Comparison of ENCODE assay signal across 8 cellular contexts in genomic region chr2:201260302-201260800, GRCh38.
DNase-seq lines count a peak whose midpoint lies in the region; ATAC-seq and TF ChIP-seq lines count a peak whose summit lies in the region.

Gene CASP8, plus strand, starts transcription at chr2:201260536. Its CDS starts 5,951 bp downstream, at chr2:201266487.

- no peaks in the 10 kb centered on the region for H4K20me1 ChIP-seq in OCI-LY1 (ENCODE audit: insufficient read depth, low read length)

- no peaks in the 10 kb centered on the region for H3K36me3 ChIP-seq in OCI-LY1 (ENCODE audit: insufficient read depth, low read length)
- no peaks in the 10 kb centered on the region for H3K36me3 ChIP-seq in rectal smooth muscle tissue (ENCODE audit: control insufficient read depth, insufficient read depth, low read length)

- H3K9me3 ChIP-seq in OCI-LY1 (ENCODE audit: low read length): no peaks in the 10 kb centered on the region

- DNase-seq in activated T-cell treated with anti-CD3 and anti-CD28 coated beads for 24 hours (ENCODE audit: low read depth): peak; percentile 53
- peak; percentile 21 for DNase-seq in fibroblast of the conjunctiva (ENCODE audit: low read depth)
- DNase-seq in cortex of kidney (lab: John Stamatoyannopoulos, UW): no peak
- no peak for DNase-seq in NCI-H524 (lab: John Stamatoyannopoulos, UW)

- H3K27me3 ChIP-seq in OCI-LY1 (ENCODE audit: insufficient read depth, low read length) (no peaks in the 10 kb centered on the region), rectal smooth muscle tissue (ENCODE audit: control insufficient read depth, insufficient read depth, low read length) (no peaks in the 10 kb centered on the region)

- H2AFZ ChIP-seq in OCI-LY1 (ENCODE audit: low read length): no peak within 1 kb of the TSS

- peak within 1 kb of the TSS; percentile 90 for H3K4me2 ChIP-seq in OCI-LY1 (ENCODE audit: low read length)

- peak; percentile 38 for ATAC-seq in GM19397 (IDR thresholded peaks at IDR 0.05; ENCODE audit: unreplicated experiment)
- ATAC-seq in HG03095 (IDR thresholded peaks at IDR 0.05; ENCODE audit: unreplicated experiment): no peak

- TF ChIP-seq CTCF in OCI-LY1 (IDR thresholded peaks at IDR 0.05; ENCODE audit: low read length): no peak; the same call in 1 of the 2 replicates

- H3K9me2 ChIP-seq in OCI-LY1 (ENCODE audit: low read depth, low read length): no peaks in the 10 kb centered on the region

- peaks cover 77% of the 10 kb centered on the region for H3K4me1 ChIP-seq in OCI-LY1 (ENCODE audit: insufficient read depth, low read length, severe bottlenecking)
- H3K4me1 ChIP-seq in rectal smooth muscle tissue (ENCODE audit: control insufficient read depth, insufficient read depth, low read length): no peaks in the 10 kb centered on the region

- H3K79me2 ChIP-seq in OCI-LY1 (ENCODE audit: insufficient read depth, low read length): peaks cover 45% of the 10 kb centered on the region

- peak within 1 kb of the TSS; percentile 78 for H3K9ac ChIP-seq in OCI-LY1 (ENCODE audit: low read length)
- no peak within 1 kb of the TSS for H3K9ac ChIP-seq in rectal smooth muscle tissue (ENCODE audit: low read length)

- H3K27ac ChIP-seq in OCI-LY1 (ENCODE audit: low read depth, low read length, poor library complexity, severe bottlenecking): peak within 1 kb of the TSS; percentile 98
- no peak within 1 kb of the TSS for H3K27ac ChIP-seq in rectal smooth muscle tissue (ENCODE audit: low read depth, low read length)

- H3K4me3 ChIP-seq in OCI-LY1 (ENCODE audit: low read depth, low read length, poor library complexity, severe bottlenecking): peak within 1 kb of the TSS; percentile 64
- peak within 1 kb of the TSS; percentile 92 for H3K4me3 ChIP-seq in rectal smooth muscle tissue (ENCODE audit: low read length)

- H3F3A ChIP-seq in OCI-LY1 (ENCODE audit: insufficient read depth, low read length): no peaks in the 10 kb centered on the region; the same call in 1 of the 2 replicates

Comparison
In these comparisons a context has a peak if more than half of its experiments do, and no peak if none do; other contexts are left out.
1. DNase-seq: peak in activated T-cell treated with anti-CD3 and anti-CD28 coated beads for 24 hours (single experiment) and fibroblast of the conjunctiva (single experiment); none in cortex of kidney (single experiment) and NCI-H524 (0 of 2).